ENCODE assay signal across 17 cellular contexts in genomic region chr14:80080601-80081000, GRCh38.
DNase-seq lines count a peak whose midpoint lies in the region; ATAC-seq lines count a peak whose summit lies in the region.
"Had no signal": no experiment of that assay in that cellular context is flagged by ENCODE, and none has a peak within 500 bp of the region (broad histone marks: within the 10 kb centered on the region; RNA-seq: fewer than 3 reads in every experiment).

No MANE protein-coding gene starts in this region.

- no peaks in the 10 kb centered on the region for H3K36me3 ChIP-seq in MG63

- ATAC-seq in stimulated activated naive CD8-positive, alpha-beta T cell treated with anti-CD3 and anti-CD28 coated beads, Interleukin-15, Interleukin-2, amounts not matched to agents 100 U/mL and 50 U/mL, for 24 hours = no peak
- no peak for ATAC-seq in GM21360 (IDR thresholded peaks at IDR 0.05; ENCODE audit: unreplicated experiment)

- H3K4me3 ChIP-seq in MG63 = no peak overlapping the region
- H3K4me3 ChIP-seq: GM23248 had no signal

- peak; percentile 26 for DNase-seq in Ammon's horn (ENCODE audit: low spot score)
- peak; percentile 13 for DNase-seq in cerebellar cortex (ENCODE audit: low spot score)
- DNase-seq in medulla oblongata (ENCODE audit: extremely low spot score) = peak; percentile 29
- peak; percentile 60 for DNase-seq in putamen (ENCODE audit: low spot score)
- no peak for DNase-seq in stimulated activated naive CD8-positive, alpha-beta T cell treated with anti-CD3 and anti-CD28 coated beads, Interleukin-15, Interleukin-2, amounts not matched to agents 100 U/mL and 50 U/mL, for 24 hours
- no peak for DNase-seq in activated gamma-delta T cell treated with Interleukin-2 at 50 U/mL for 16 hours
- DNase-seq in MG63 = no peak
- DNase-seq: AML-193; Calu3; CD4-positive, alpha-beta memory T cell; COR-L47; DMS53; DMS79 treated with DMSO at 0.1 percent for 48 hours; GM23248; H7; HCEC 1CT had no signal

- H3K27me3 ChIP-seq in MG63 = no peaks in the 10 kb centered on the region

- no peaks in the 10 kb centered on the region for H3K9me3 ChIP-seq in MG63

Comparison
In these comparisons a context has a peak if more than half of its experiments do, and no peak if none do; other contexts are left out.
1. DNase-seq: peak in Ammon's horn (single experiment), cerebellar cortex (single experiment), medulla oblongata (single experiment) and putamen (single experiment); none in stimulated activated naive CD8-positive, alpha-beta T cell treated with anti-CD3 and anti-CD28 coated beads, Interleukin-15, Interleukin-2, amounts not matched to agents 100 U/mL and 50 U/mL, for 24 hours (single experiment), activated gamma-delta T cell treated with Interleukin-2 at 50 U/mL for 16 hours (single experiment) and MG63 (single experiment).